Comparison of ENCODE assay signal across 1 cellular context in the genomic region with DNA sequence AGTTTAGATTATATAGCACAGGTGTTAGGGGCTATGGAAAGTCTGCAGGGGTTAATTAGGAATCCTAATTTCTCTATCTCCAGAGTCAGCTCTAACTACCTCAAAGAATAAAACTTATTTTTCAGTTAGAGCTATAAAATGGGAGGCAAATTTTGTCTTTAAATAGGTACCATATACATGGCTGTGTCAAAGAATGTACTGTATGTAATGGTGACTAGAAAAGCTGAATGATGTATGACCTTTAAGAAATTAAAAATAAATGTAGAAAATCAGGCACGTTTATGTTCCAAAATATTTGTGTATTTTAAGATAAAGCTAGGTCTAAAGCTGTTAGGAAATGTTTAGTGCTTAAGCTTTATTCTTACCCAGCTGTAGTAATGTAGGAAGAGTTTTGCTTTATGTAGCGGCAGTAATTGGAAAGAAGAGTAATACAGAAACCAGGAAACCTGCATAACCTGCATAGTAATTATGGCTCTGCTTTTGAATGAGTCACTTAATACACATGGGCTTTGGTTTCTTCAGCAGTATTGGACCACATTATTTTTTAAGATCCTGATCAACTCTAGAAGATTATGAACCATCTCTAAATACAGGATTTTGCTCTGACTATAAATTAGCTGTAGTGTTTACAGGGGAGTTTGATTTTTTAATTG.
TF ChIP-seq lines count a peak whose summit lies in the region.

No MANE protein-coding gene starts in this region.

TF ChIP-seq in GM23338, 12 proteins besides CTCF, POLR2A, EP300 and RAD21 (continued from another document):
- TF ChIP-seq, protein P1, sequence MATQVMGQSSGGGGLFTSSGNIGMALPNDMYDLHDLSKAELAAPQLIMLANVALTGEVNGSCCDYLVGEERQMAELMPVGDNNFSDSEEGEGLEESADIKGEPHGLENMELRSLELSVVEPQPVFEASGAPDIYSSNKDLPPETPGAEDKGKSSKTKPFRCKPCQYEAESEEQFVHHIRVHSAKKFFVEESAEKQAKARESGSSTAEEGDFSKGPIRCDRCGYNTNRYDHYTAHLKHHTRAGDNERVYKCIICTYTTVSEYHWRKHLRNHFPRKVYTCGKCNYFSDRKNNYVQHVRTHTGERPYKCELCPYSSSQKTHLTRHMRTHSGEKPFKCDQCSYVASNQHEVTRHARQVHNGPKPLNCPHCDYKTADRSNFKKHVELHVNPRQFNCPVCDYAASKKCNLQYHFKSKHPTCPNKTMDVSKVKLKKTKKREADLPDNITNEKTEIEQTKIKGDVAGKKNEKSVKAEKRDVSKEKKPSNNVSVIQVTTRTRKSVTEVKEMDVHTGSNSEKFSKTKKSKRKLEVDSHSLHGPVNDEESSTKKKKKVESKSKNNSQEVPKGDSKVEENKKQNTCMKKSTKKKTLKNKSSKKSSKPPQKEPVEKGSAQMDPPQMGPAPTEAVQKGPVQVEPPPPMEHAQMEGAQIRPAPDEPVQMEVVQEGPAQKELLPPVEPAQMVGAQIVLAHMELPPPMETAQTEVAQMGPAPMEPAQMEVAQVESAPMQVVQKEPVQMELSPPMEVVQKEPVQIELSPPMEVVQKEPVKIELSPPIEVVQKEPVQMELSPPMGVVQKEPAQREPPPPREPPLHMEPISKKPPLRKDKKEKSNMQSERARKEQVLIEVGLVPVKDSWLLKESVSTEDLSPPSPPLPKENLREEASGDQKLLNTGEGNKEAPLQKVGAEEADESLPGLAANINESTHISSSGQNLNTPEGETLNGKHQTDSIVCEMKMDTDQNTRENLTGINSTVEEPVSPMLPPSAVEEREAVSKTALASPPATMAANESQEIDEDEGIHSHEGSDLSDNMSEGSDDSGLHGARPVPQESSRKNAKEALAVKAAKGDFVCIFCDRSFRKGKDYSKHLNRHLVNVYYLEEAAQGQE (IDR thresholded peaks at IDR 0.05; ENCODE audit: unreplicated experiment): no peak
- TF ChIP-seq ZNF114 (CRISPR knock-in tag; IDR thresholded peaks at IDR 0.05): no peak
